15 cellular contexts compared by ENCODE assay signal in genomic region chr1:59565611-59566410, GRCh38.
DNase-seq lines count a peak whose midpoint lies in the region; ATAC-seq and TF ChIP-seq lines count a peak whose summit lies in the region.
"Had no signal": no experiment of that assay in that cellular context is flagged by ENCODE, and none has a peak within 500 bp of the region (broad histone marks: within the 10 kb centered on the region; RNA-seq: fewer than 3 reads in every experiment).

No MANE protein-coding gene starts in this region.

- H3K27me3 Mint-ChIP-seq in nephron progenitor cell (ENCODE audit: low read depth, poor library complexity), result no peaks in the 10 kb centered on the region
- H3K27me3 Mint-ChIP-seq in CD8-positive, alpha-beta T cell (ENCODE audit: low read depth), result no peaks in the 10 kb centered on the region

- TF ChIP-seq POLR2A in IMR-90 (IDR thresholded peaks at IDR 0.05; ENCODE audit: low read depth, low read length) (no peak), esophagus squamous epithelium (IDR thresholded peaks at IDR 0.05) (no peak)

- peaks cover 14% of the 10 kb centered on the region for H3K36me3 Mint-ChIP-seq in nephron progenitor cell (ENCODE audit: low read depth)
- H3K36me3 Mint-ChIP-seq in CD8-positive, alpha-beta T cell, result no peaks in the 10 kb centered on the region

- no peaks in the 10 kb centered on the region for H3K79me1 ChIP-seq in IMR-90 (ENCODE audit: low read depth in 1 of 2, low read length in 2 of 2)

- TF ChIP-seq CTCF in IMR-90 (conservative IDR thresholded peaks at IDR 0.05; ENCODE audit: low read depth, low read length) (no peak), esophagus squamous epithelium (IDR thresholded peaks at IDR 0.05) (no peak), nephron progenitor cell (IDR thresholded peaks at IDR 0.05) (no peak)
- no peak for TF ChIP-seq CTCF in CD8-positive, alpha-beta T cell (IDR thresholded peaks at IDR 0.05)

- H3K14ac ChIP-seq in IMR-90 (replicated peaks; ENCODE audit: low read depth, low read length), result 0 out of 2 replicates have a peak overlapping the region, but pooled peaks have one; percentile 2

- no peak overlapping the region for H2AK5ac ChIP-seq in IMR-90 (ENCODE audit: low read depth, low read length)

- H3K36me3 ChIP-seq in IMR-90 (ENCODE audit: control insufficient read depth, insufficient read depth, low read length) (no peaks in the 10 kb centered on the region), esophagus squamous epithelium (no peaks in the 10 kb centered on the region)
- H3K36me3 ChIP-seq in CD8-positive, alpha-beta T cell (ENCODE audit: insufficient read depth, low read length), result no peaks in the 10 kb centered on the region
- H3K36me3 ChIP-seq: BE2C, gastrocnemius medialis had no signal

- H3K27ac ChIP-seq in IMR-90 (ENCODE audit: insufficient read depth, low read length), result no peak overlapping the region
- peak overlapping the region in 3 of 4 donors; percentile 14 to 54 (median 28) for H3K27ac ChIP-seq in esophagus squamous epithelium
- no peak overlapping the region for H3K27ac ChIP-seq in CD8-positive, alpha-beta T cell (ENCODE audit: low read depth, low read length)

- no peak overlapping the region for H3K4me3 Mint-ChIP-seq in nephron progenitor cell
- no peak overlapping the region for H3K4me3 Mint-ChIP-seq in CD8-positive, alpha-beta T cell
- H3K4me3 Mint-ChIP-seq: activated naive CD4-positive, alpha-beta T cell treated with anti-CD3 and anti-CD28 coated beads for 36 hours had no signal

- H3K9ac ChIP-seq in IMR-90 (ENCODE audit: low read depth, low read length), result no peak overlapping the region

- H4K91ac ChIP-seq in IMR-90 (ENCODE audit: insufficient read depth, low read depth, low read length), result no peak overlapping the region

- peak overlapping the region in 1 of 2 experiments; percentile 24; a peak in 1 of 4 replicates for H4K8ac ChIP-seq in IMR-90 (ENCODE audit: low read depth in 2 of 2, low read length in 2 of 2)

- no peak overlapping the region for H2BK15ac ChIP-seq in IMR-90 (ENCODE audit: low read depth, low read length)

- H3K23ac ChIP-seq in IMR-90 (ENCODE audit: low read depth, low read length), result peak overlapping the region; percentile 0; the same call in 1 of the 2 replicates

- in situ Hi-C loops in IMR-90 (cut with MboI; ENCODE audit: low sequenced_read_pairs), result no loop called here

- WGBS in IMR-90 (ENCODE audit: extremely low coverage in 2 of 2, insufficient read length in 1 of 2), 2 experiments, result no CpG with 5 or more reads among the region's 5 CpGs
- 74 to 76% methylated on average over 5 of the region's 5 CpGs for WGBS in esophagus squamous epithelium, 2 donors

- peak overlapping the region; percentile 36; the same call in 1 of the 2 replicates for H3K4me3 ChIP-seq in IMR-90 (ENCODE audit: insufficient read depth, low read depth, low read length)
- H3K4me3 ChIP-seq in esophagus squamous epithelium, result peak overlapping the region in 1 of 4 donors; percentile 6
- H3K4me3 ChIP-seq in CD8-positive, alpha-beta T cell (ENCODE audit: low read depth, low read length), result no peak overlapping the region

- H3K9me3 ChIP-seq in IMR-90 (ENCODE audit: control insufficient read depth, insufficient read depth, low read length) (no peaks in the 10 kb centered on the region), esophagus squamous epithelium (no peaks in the 10 kb centered on the region)
- no peaks in the 10 kb centered on the region for H3K9me3 ChIP-seq in CD8-positive, alpha-beta T cell (ENCODE audit: low read length)
- H3K9me3 ChIP-seq: BE2C, gastrocnemius medialis had no signal

- intact Hi-C loops in IMR-90 (cut with micrococcal nuclease), result no loop called here
- intact Hi-C loops in esophagus squamous epithelium (cut with DNase I), result no loop called here
- intact Hi-C loops in CD8-positive, alpha-beta T cell (cut with DNase I, micrococcal nuclease), result no loop called here

- peak overlapping the region; percentile 64 for H2BK5ac ChIP-seq in IMR-90 (ENCODE audit: low read depth, low read length, poor library complexity, severe bottlenecking)

- POLR2A ChIA-PET in IMR-90 (lab: Charles Lee; ENCODE audit: unreplicated experiment), result no interaction called here
- POLR2A ChIA-PET in CD8-positive, alpha-beta T cell (lab: Charles Lee), result no interaction called here

- H3K18ac ChIP-seq in IMR-90 (ENCODE audit: low read depth, low read length), result peak overlapping the region; percentile 44; the same call in 1 of the 2 replicates

- H2BK120ac ChIP-seq in IMR-90 (ENCODE audit: low read depth, low read length), result peak overlapping the region; percentile 10

- peak overlapping the region; percentile 4 for H3K27ac Mint-ChIP-seq in nephron progenitor cell
- no peak overlapping the region for H3K27ac Mint-ChIP-seq in CD8-positive, alpha-beta T cell
- H3K27ac Mint-ChIP-seq: activated naive CD4-positive, alpha-beta T cell treated with anti-CD3 and anti-CD28 coated beads for 36 hours had no signal

- DNase-seq in AG08395 (ENCODE audit: low spot score), result peak; percentile 84
- peak; percentile 94 for DNase-seq in IMR-90
- DNase-seq in esophagus squamous epithelium (lab: John Stamatoyannopoulos, UW), result no peak
- DNase-seq in nephron progenitor cell, result no peak
- DNase-seq in CD8-positive, alpha-beta T cell, result no peak
- no peak for DNase-seq in DMS53 treated with DMSO at 0.1 percent for 48 hours (lab: John Stamatoyannopoulos, UW; ENCODE audit: unreplicated experiment)
- DNase-seq: activated naive CD4-positive, alpha-beta T cell treated with anti-CD3 and anti-CD28 coated beads for 36 hours; BE2C; dermis blood vessel endothelial cell; gastrocnemius medialis; kidney glomerular epithelial cell; stimulated activated CD8-positive, alpha-beta memory T cell treated with anti-CD3 and anti-CD28 coated beads, Interleukin-4, amount 100 ng/mL, for 48 hours had no signal

- no peak overlapping the region for H3K56ac ChIP-seq in IMR-90 (ENCODE audit: extremely low read depth, insufficient read depth, low read length)

- peak overlapping the region; percentile 22; the same call in 1 of the 2 replicates for H2BK20ac ChIP-seq in IMR-90 (ENCODE audit: low read depth, low read length)

- H3K4me1 ChIP-seq in IMR-90 (ENCODE audit: control insufficient read depth, insufficient read depth, low read length) (peaks cover 8% of the 10 kb centered on the region), esophagus squamous epithelium (peaks cover 0 to 9% (median 0%) of the 10 kb centered on the region in 3 donors)
- peaks cover 14% of the 10 kb centered on the region for H3K4me1 ChIP-seq in CD8-positive, alpha-beta T cell (ENCODE audit: insufficient read depth, low read length)
- H3K4me1 ChIP-seq: BE2C had no signal

- dilution Hi-C loops in IMR-90 (cut with HindIII; ENCODE audit: low sequenced_read_pairs, unreplicated experiment), result no loop called here

- H3K4me2 ChIP-seq in IMR-90 (ENCODE audit: low read depth, low read length), result peak overlapping the region; percentile 76

- no peak overlapping the region for H2AK9ac ChIP-seq in IMR-90 (replicated peaks; ENCODE audit: low read depth, low read length, poor library complexity)

- peak overlapping the region; percentile 31; the same call in 1 of the 2 replicates for H3K4ac ChIP-seq in IMR-90 (ENCODE audit: low read depth, low read length)

- BruUV-seq in IMR-90 (replicated peaks; lab: Mats Ljungman, UMichigan), result no TSS peak

- no peak for TF ChIP-seq RAD21 in IMR-90 (IDR thresholded peaks at IDR 0.05; ENCODE audit: low read length)

- H3K9me1 ChIP-seq in IMR-90 (ENCODE audit: insufficient read depth, low read length), result no peaks in the 10 kb centered on the region; the same call in 1 of the 2 replicates

- ATAC-seq in IMR-90 (ENCODE audit: low read depth) (peak; percentile 73), GM18517 (IDR thresholded peaks at IDR 0.05; ENCODE audit: unreplicated experiment) (no peak), GM21825 (IDR thresholded peaks at IDR 0.05; ENCODE audit: unreplicated experiment) (no peak)
- no peak for ATAC-seq in CD8-positive, alpha-beta T cell
- ATAC-seq: Panc1 had no signal

- H2AFZ ChIP-seq in IMR-90 (replicated peaks; ENCODE audit: low read length, poor library complexity), result no peak overlapping the region

- H4K20me1 ChIP-seq in IMR-90 (ENCODE audit: insufficient read depth, low read length), result no peaks in the 10 kb centered on the region

- H3K4me1 Mint-ChIP-seq in nephron progenitor cell, result peaks cover 15% of the 10 kb centered on the region
- H3K4me1 Mint-ChIP-seq in CD8-positive, alpha-beta T cell (ENCODE audit: low read depth), result peaks cover 19% of the 10 kb centered on the region

- no peaks in the 10 kb centered on the region for H3K27me3 ChIP-seq in IMR-90 (ENCODE audit: control insufficient read depth, insufficient read depth, low read length)
- no peaks in the 10 kb centered on the region for H3K27me3 ChIP-seq in esophagus squamous epithelium
- H3K27me3 ChIP-seq in CD8-positive, alpha-beta T cell (ENCODE audit: insufficient read depth, low read length), result no peaks in the 10 kb centered on the region
- H3K27me3 ChIP-seq: BE2C, gastrocnemius medialis had no signal

- H4K5ac ChIP-seq in IMR-90 (ENCODE audit: low read depth, low read length), result 0 out of 2 replicates have a peak overlapping the region, but pooled peaks have one; percentile 26

- peaks cover 29% of the 10 kb centered on the region for H3K9me3 Mint-ChIP-seq in nephron progenitor cell
- H3K9me3 Mint-ChIP-seq in CD8-positive, alpha-beta T cell, result no peaks in the 10 kb centered on the region
- H3K9me3 Mint-ChIP-seq: activated naive CD4-positive, alpha-beta T cell treated with anti-CD3 and anti-CD28 coated beads for 36 hours had no signal

- CTCF ChIA-PET in IMR-90 (lab: Yijun Ruan, JAX), result interaction anchor here (0.6 to 1.7 kb wide), 3 partner anchors 12 to 83 kb away, joined by 3 read pairs; no protein-coding TSS in a partner anchor
- CTCF ChIA-PET in CD8-positive, alpha-beta T cell (lab: Charles Lee), result no interaction called here

TF ChIP-seq in IMR-90, 13 proteins besides CTCF, POLR2A, EP300 and RAD21 (continues in another document):
- TF ChIP-seq RCOR1 (IDR thresholded peaks at IDR 0.05; ENCODE audit: insufficient replicate concordance, low read length) (no peak), RFX5 (IDR thresholded peaks at IDR 0.05; ENCODE audit: low read depth, low read length) (no peak), SMC3 (IDR thresholded peaks at IDR 0.05; ENCODE audit: low read depth, low read length) (no peak), MAFK (IDR thresholded peaks at IDR 0.05; ENCODE audit: low read depth, low read length) (peak; percentile 56; the same call in 1 of the 2 replicates), BHLHE40 (IDR thresholded peaks at IDR 0.05; ENCODE audit: low read depth, low read length) (peak; percentile 56), FOS (IDR thresholded peaks at IDR 0.05; ENCODE audit: low read depth, low read length) (no peak), MXI1 (IDR thresholded peaks at IDR 0.05; ENCODE audit: borderline replicate concordance, low read depth, low read length) (no peak)

Comparison
In these comparisons a context has a peak if more than half of its experiments do, and no peak if none do; other contexts are left out.
1. DNase-seq: peak in AG08395 (single experiment) and IMR-90 (single experiment); none in esophagus squamous epithelium (single experiment), nephron progenitor cell (single experiment), CD8-positive, alpha-beta T cell (0 of 7) and DMS53 treated with DMSO at 0.1 percent for 48 hours (single experiment).
2. H3K27ac ChIP-seq: peak in esophagus squamous epithelium (3 of 4); none in IMR-90 (single experiment) and CD8-positive, alpha-beta T cell (single experiment).